35 cellular contexts compared by ENCODE assay signal in genomic region chr16:79931721-79932120, GRCh38.
"Had no signal": no experiment of that assay in that cellular context is flagged by ENCODE, and none has a peak within 500 bp of the region (broad histone marks: within the 10 kb centered on the region; RNA-seq: fewer than 3 reads in every experiment).

No MANE protein-coding gene starts in this region.

- DNase-seq: Karpas-422, Kasumi-1, KBM-7, KG1, MG63, MM.1S, MV-4-11, NCI-H1048, NCI-H1092, NCI-H1092 treated with DMSO at 0.1 percent for 48 hours, NCI-H1105, NCI-H1105 treated with DMSO at 0.1 percent for 48 hours, NCI-H1417, NCI-H1417 treated with DMSO at 0.1 percent for 48 hours, NCI-H1436, NCI-H1436 treated with DMSO at 0.1 percent for 48 hours, NCI-H146, NCI-H1694, NCI-H1694 treated with DMSO at 0.1 percent for 48 hours, NCI-H187, NCI-H187 treated with DMSO at 0.1 percent for 48 hours, NCI-H1930, NCI-H2029, NCI-H2029 treated with DMSO at 0.1 percent for 48 hours, NCI-H2081, NCI-H2081 treated with DMSO at 0.1 percent for 48 hours, NCI-H2107, NCI-H2171, NCI-H2171 treated with DMSO at 0.1 percent for 48 hours, NCI-H2227 treated with DMSO at 0.1 percent for 48 hours, NCI-H226, NCI-H345, NCI-H446, NCI-H446 treated with DMSO at 0.1 percent for 48 hours had no signal

- H3K36me3 ChIP-seq: MG63 had no signal

- H3K27me3 ChIP-seq: MG63 had no signal

- H3K9me3 ChIP-seq: MG63 had no signal

- H3K27ac ChIP-seq: KMS-11 had no signal

- H3K4me3 ChIP-seq: MG63 had no signal
